Comparison of ENCODE assay signal across 1 cellular context in genomic region chr17:82313195-82314011, GRCh38.
TF ChIP-seq lines count a peak whose summit lies in the region.

No MANE protein-coding gene starts in this region.

TF ChIP-seq in HepG2, 621 proteins besides CTCF, POLR2A, EP300 and RAD21:
- no peak for TF ChIP-seq EZH2 (conservative IDR thresholded peaks at IDR 0.05; ENCODE audit: low read depth, low read length)
- no peak for TF ChIP-seq TEAD2 (CRISPR knock-in tag; IDR thresholded peaks at IDR 0.05)
- no peak for TF ChIP-seq GFI1 (CRISPR knock-in tag; IDR thresholded peaks at IDR 0.05; ENCODE audit: borderline replicate concordance)
- TF ChIP-seq ZNF687 (CRISPR knock-in tag; IDR thresholded peaks at IDR 0.05), result 0 out of 2 replicates have a peak, but pooled peaks have one; percentile 25
